In the genomic region with DNA sequence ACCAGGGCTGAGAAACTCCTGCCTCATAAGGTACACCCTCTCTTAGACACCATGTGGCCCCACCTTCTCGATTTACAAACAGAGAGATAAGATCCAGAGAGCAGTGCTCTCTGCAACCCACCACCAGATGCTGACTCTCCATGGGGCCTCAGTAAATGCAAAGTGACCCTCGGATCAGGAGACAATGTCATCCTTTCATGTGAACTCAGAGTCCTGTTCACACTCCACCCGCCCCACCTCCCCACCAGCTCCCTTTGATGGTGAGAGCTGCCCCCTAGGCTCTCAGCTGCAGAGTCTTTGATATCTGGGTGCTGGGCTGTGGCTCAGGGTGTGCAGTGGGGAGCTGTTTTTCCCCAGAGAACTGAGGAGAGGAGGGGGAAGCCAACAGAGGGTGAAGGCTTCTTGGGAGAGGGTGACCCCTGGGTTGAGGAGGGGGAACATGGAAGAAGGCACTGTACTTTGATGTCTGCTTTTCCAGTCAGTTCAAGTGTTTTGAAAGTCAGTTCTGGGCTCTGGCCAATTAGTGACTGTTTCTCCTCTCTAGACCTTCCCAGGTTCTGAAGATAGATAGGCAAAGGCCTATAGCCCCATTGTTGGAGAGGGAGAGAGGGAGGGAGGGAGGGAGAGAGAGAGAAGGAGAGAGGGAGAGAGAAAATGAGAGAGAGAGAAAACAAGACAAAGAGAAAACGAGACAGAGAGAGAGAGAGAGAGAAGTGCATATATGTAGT, we compare ENCODE assay signal across 14 cellular contexts.
DNase-seq lines count a peak whose midpoint lies in the region; ATAC-seq and TF ChIP-seq lines count a peak whose summit lies in the region.
"Had no signal": no experiment of that assay in that cellular context is flagged by ENCODE, and none has a peak within 500 bp of the region (broad histone marks: within the 10 kb centered on the region; RNA-seq: fewer than 3 reads in every experiment).

No MANE protein-coding gene starts in this region.

- H3K27me3 Mint-ChIP-seq in GM23338 (ENCODE audit: insufficient read depth, low read depth, poor library complexity), result peaks cover 2% of the 10 kb centered on the region

- DNase-seq in GM23338 (ENCODE audit: low spot score) (peak; percentile 28), NCI-H69 (lab: John Stamatoyannopoulos, UW) (peak; percentile 83), fibroblast of the aortic adventitia (ENCODE audit: low read depth) (peak; percentile 34), posterior cingulate gyrus (peak in 6 of 10 donors; percentile 30 to 87 (median 43)), foreskin keratinocyte (no peak), dedifferentiated amniotic fluid mesenchymal stem cell (ENCODE audit: extremely low spot score) (no peak)
- no peak for DNase-seq in activated CD4-positive, alpha-beta T cell treated with anti-CD3 and anti-CD28 coated beads, Interleukin-2, amount 50 U/mL, for 1 hour
- DNase-seq in activated CD4-positive, alpha-beta T cell treated with anti-CD3 and anti-CD28 coated beads for 1 hour, result no peak
- DNase-seq: activated CD4-positive, alpha-beta T cell treated with anti-CD3 and anti-CD28 coated beads, Interleukin-2, amount 10 ng/mL, durations not matched to agents 7 days and 5 days; left colon; NCI-H2029; stimulated activated CD4-positive, alpha-beta T cell treated with anti-CD3 and anti-CD28 coated beads, Interleukin-4, amount 100 ng/mL, for 1 hour had no signal

- H3K27ac ChIP-seq in GM23338 (ENCODE audit: low read depth) (no peak overlapping the region), foreskin keratinocyte (no peak overlapping the region)
- H3K27ac ChIP-seq: RWPE1 had no signal

- H3K79me2 ChIP-seq in GM23338 (replicated peaks; ENCODE audit: insufficient read depth), result no peaks in the 10 kb centered on the region

- intact Hi-C loops in posterior cingulate gyrus (cut with DNase I), result no loop called here

- H4K20me1 ChIP-seq in GM23338 (replicated peaks; ENCODE audit: insufficient read depth), result no peaks in the 10 kb centered on the region

- H3K4me1 ChIP-seq in GM23338 (ENCODE audit: insufficient read depth) (peaks cover 7% of the 10 kb centered on the region; the same call in 1 of the 2 replicates), foreskin keratinocyte (peaks cover 3% of the 10 kb centered on the region)

- no peaks in the 10 kb centered on the region for H3F3A ChIP-seq in GM23338 (replicated peaks; ENCODE audit: low read depth)

- 0 out of 4 replicates have a peak, but pooled peaks of 1 of the 2 experiments have one; percentile 6 for TF ChIP-seq CTCF in GM23338 (conservative IDR thresholded peaks at IDR 0.05; ENCODE audit: low read depth in 2 of 2)
- no peak for TF ChIP-seq CTCF in fibroblast of the aortic adventitia (IDR thresholded peaks at IDR 0.05; ENCODE audit: insufficient read depth, low read length)
- TF ChIP-seq CTCF in foreskin keratinocyte (conservative IDR thresholded peaks at IDR 0.05), result no peak

- no peak overlapping the region for H3K4me3 Mint-ChIP-seq in GM23338
- H3K4me3 Mint-ChIP-seq: activated CD4-positive, alpha-beta T cell treated with anti-CD3 and anti-CD28 coated beads, Interleukin-2, amount 10 ng/mL, durations not matched to agents 7 days and 5 days had no signal

- ATAC-seq in GM23338 (peak; percentile 84), foreskin keratinocyte (no peak)
- ATAC-seq: activated naive CD4-positive, alpha-beta T cell treated with anti-CD3 and anti-CD28 coated beads, Interleukin-2, amount 50 U/mL, for 72 hours; left colon had no signal

- no peaks in the 10 kb centered on the region for H3K9me3 Mint-ChIP-seq in GM23338
- H3K9me3 Mint-ChIP-seq: activated CD4-positive, alpha-beta T cell treated with anti-CD3 and anti-CD28 coated beads, Interleukin-2, amount 10 ng/mL, durations not matched to agents 7 days and 5 days; activated naive CD4-positive, alpha-beta T cell treated with anti-CD3 and anti-CD28 coated beads, Interleukin-2, amount 50 U/mL, for 72 hours had no signal

- no peak overlapping the region for H2AFZ ChIP-seq in GM23338

- no peaks in the 10 kb centered on the region for H3K36me3 ChIP-seq in GM23338 (ENCODE audit: insufficient read depth)

- no peaks in the 10 kb centered on the region for H3K36me3 Mint-ChIP-seq in GM23338 (ENCODE audit: low read depth)
- H3K36me3 Mint-ChIP-seq: activated naive CD4-positive, alpha-beta T cell treated with anti-CD3 and anti-CD28 coated beads, Interleukin-2, amount 50 U/mL, for 72 hours had no signal

- no peak overlapping the region for H3K4me2 ChIP-seq in GM23338

- no peak overlapping the region for H3K27ac Mint-ChIP-seq in GM23338
- H3K27ac Mint-ChIP-seq: activated CD4-positive, alpha-beta T cell treated with anti-CD3 and anti-CD28 coated beads, Interleukin-2, amount 10 ng/mL, durations not matched to agents 7 days and 5 days; activated naive CD4-positive, alpha-beta T cell treated with anti-CD3 and anti-CD28 coated beads, Interleukin-2, amount 50 U/mL, for 72 hours had no signal

- H3K4me3 ChIP-seq in GM23338 (no peak overlapping the region), fibroblast of the aortic adventitia (ENCODE audit: low read depth, low read length) (no peak overlapping the region)

- no peaks in the 10 kb centered on the region for H3K27me3 ChIP-seq in GM23338 (ENCODE audit: insufficient read depth)
- H3K27me3 ChIP-seq in foreskin keratinocyte, result no peaks in the 10 kb centered on the region

- H3K4me1 Mint-ChIP-seq in GM23338, result peaks cover 18% of the 10 kb centered on the region
- H3K4me1 Mint-ChIP-seq: activated CD4-positive, alpha-beta T cell treated with anti-CD3 and anti-CD28 coated beads, Interleukin-2, amount 10 ng/mL, durations not matched to agents 7 days and 5 days had no signal

- H3K9me2 ChIP-seq in GM23338 (ENCODE audit: insufficient read depth), result 0 out of 2 replicates have a peak, but pooled peaks cover 6% of the 10 kb centered on the region

TF ChIP-seq in GM23338, 12 proteins besides CTCF, POLR2A, EP300 and RAD21:
- TF ChIP-seq ZNF331 (CRISPR knock-in tag; IDR thresholded peaks at IDR 0.05; ENCODE audit: low read depth) (no peak), ZNF114 (CRISPR knock-in tag; IDR thresholded peaks at IDR 0.05) (no peak), CREB1 (CRISPR knock-in tag; IDR thresholded peaks at IDR 0.05; ENCODE audit: low read depth) (no peak), STAT1 (IDR thresholded peaks at IDR 0.05; ENCODE audit: unreplicated experiment) (no peak), NANOG (IDR thresholded peaks at IDR 0.05; ENCODE audit: borderline replicate concordance) (no peak)
- TF ChIP-seq, protein P1, sequence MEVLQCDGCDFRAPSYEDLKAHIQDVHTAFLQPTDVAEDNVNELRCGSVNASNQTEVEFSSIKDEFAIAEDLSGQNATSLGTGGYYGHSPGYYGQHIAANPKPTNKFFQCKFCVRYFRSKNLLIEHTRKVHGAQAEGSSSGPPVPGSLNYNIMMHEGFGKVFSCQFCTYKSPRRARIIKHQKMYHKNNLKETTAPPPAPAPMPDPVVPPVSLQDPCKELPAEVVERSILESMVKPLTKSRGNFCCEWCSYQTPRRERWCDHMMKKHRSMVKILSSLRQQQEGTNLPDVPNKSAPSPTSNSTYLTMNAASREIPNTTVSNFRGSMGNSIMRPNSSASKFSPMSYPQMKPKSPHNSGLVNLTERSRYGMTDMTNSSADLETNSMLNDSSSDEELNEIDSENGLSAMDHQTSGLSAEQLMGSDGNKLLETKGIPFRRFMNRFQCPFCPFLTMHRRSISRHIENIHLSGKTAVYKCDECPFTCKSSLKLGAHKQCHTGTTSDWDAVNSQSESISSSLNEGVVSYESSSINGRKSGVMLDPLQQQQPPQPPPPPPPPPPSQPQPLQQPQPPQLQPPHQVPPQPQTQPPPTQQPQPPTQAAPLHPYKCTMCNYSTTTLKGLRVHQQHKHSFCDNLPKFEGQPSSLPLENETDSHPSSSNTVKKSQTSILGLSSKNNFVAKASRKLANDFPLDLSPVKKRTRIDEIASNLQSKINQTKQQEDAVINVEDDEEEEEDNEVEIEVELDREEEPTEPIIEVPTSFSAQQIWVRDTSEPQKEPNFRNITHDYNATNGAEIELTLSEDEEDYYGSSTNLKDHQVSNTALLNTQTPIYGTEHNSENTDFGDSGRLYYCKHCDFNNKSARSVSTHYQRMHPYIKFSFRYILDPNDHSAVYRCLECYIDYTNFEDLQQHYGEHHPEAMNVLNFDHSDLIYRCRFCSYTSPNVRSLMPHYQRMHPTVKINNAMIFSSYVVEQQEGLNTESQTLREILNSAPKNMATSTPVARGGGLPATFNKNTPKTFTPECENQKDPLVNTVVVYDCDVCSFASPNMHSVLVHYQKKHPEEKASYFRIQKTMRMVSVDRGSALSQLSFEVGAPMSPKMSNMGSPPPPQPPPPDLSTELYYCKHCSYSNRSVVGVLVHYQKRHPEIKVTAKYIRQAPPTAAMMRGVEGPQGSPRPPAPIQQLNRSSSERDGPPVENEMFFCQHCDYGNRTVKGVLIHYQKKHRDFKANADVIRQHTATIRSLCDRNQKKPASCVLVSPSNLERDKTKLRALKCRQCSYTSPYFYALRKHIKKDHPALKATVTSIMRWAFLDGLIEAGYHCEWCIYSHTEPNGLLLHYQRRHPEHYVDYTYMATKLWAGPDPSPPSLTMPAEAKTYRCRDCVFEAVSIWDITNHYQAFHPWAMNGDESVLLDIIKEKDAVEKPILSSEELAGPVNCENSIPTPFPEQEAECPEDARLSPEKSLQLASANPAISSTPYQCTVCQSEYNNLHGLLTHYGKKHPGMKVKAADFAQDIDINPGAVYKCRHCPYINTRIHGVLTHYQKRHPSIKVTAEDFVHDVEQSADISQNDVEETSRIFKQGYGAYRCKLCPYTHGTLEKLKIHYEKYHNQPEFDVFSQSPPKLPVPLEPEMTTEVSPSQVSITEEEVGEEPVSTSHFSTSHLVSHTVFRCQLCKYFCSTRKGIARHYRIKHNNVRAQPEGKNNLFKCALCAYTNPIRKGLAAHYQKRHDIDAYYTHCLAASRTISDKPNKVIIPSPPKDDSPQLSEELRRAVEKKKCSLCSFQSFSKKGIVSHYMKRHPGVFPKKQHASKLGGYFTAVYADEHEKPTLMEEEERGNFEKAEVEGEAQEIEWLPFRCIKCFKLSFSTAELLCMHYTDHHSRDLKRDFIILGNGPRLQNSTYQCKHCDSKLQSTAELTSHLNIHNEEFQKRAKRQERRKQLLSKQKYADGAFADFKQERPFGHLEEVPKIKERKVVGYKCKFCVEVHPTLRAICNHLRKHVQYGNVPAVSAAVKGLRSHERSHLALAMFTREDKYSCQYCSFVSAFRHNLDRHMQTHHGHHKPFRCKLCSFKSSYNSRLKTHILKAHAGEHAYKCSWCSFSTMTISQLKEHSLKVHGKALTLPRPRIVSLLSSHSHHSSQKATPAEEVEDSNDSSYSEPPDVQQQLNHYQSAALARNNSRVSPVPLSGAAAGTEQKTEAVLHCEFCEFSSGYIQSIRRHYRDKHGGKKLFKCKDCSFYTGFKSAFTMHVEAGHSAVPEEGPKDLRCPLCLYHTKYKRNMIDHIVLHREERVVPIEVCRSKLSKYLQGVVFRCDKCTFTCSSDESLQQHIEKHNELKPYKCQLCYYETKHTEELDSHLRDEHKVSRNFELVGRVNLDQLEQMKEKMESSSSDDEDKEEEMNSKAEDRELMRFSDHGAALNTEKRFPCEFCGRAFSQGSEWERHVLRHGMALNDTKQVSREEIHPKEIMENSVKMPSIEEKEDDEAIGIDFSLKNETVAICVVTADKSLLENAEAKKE (CRISPR knock-in tag; IDR thresholded peaks at IDR 0.05), result no peak

Comparison
In these comparisons a context has a peak if more than half of its experiments do, and no peak if none do; other contexts are left out.
1. DNase-seq: peak in GM23338 (single experiment), NCI-H69 (single experiment), fibroblast of the aortic adventitia (single experiment) and posterior cingulate gyrus (6 of 10); none in foreskin keratinocyte (0 of 2), activated CD4-positive, alpha-beta T cell treated with anti-CD3 and anti-CD28 coated beads, Interleukin-2, amount 50 U/mL, for 1 hour (single experiment), activated CD4-positive, alpha-beta T cell treated with anti-CD3 and anti-CD28 coated beads for 1 hour (single experiment) and dedifferentiated amniotic fluid mesenchymal stem cell (single experiment).